In the genomic region with DNA sequence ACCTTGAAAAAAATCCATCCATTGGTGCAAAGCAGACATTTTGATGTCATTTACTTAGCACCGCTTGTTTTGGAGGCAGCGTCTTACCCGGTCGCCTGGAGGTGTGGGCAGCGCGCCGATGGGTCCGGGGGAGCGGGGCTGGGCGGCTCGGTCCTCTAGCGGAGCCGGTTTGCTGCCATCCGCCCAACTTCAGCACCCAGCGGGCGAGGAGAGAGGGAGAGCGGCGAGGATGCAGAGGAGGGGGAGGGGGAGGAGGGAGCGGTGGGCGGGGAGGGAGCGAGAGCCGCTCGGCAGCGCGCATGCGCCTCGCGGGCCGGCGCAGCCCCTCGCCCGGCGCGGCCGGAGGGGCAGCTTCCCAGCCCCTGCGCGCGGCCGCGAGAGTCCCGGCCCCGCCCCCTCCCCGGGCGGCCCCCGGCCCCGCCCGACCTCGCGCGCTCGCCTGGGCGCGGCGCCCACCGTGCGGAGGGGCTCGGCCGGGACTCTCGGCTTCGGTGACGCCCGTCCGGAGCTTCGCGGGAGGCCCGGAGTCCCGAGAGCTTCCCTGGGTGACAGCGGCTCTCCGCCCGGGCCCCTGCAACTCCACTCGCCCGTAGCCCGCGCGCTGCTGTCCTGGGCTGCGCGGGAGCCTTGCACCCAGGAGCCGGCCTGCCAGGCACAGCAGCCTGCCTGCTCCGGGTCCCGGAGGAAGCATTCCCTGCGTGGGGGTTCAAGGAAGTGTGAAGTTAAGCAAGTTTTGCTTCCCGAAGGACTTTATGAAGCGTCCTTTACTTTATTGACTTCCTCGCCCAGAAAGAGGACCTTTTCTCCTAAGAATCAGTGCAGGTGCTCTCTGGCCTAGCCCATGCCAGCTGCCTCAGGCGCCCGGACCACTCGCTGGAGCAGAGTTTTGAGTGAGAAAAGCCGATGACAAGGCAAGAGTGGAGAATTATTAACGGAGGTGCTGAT, we compare ENCODE assay signal across 1 cellular context.
TF ChIP-seq lines count a peak whose summit lies in the region.

A gene with protein sequence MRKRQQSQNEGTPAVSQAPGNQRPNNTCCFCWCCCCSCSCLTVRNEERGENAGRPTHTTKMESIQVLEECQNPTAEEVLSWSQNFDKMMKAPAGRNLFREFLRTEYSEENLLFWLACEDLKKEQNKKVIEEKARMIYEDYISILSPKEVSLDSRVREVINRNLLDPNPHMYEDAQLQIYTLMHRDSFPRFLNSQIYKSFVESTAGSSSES (minus strand): TSS at position 246 of the 945 bp plus-strand sequence. CDS start 87,264 bp downstream, outside the sequence.

TF ChIP-seq in HepG2, 621 proteins besides CTCF, POLR2A, EP300 and RAD21 (continued from another document):
- TF ChIP-seq ZNF142 (CRISPR knock-in tag; IDR thresholded peaks at IDR 0.05) (0 out of 2 replicates have a peak, but pooled peaks have one; percentile 29), HOXA5 (CRISPR knock-in tag; IDR thresholded peaks at IDR 0.05) (no peak), ATF7 (IDR thresholded peaks at IDR 0.05) (no peak), ATF7 (CRISPR knock-in tag; IDR thresholded peaks at IDR 0.05) (no peak), ZNF777 (CRISPR knock-in tag; IDR thresholded peaks at IDR 0.05) (peak; percentile 51; the same call in 1 of the 2 replicates), ZNF430 (CRISPR knock-in tag; IDR thresholded peaks at IDR 0.05) (no peak), TAF1 (CRISPR knock-in tag; IDR thresholded peaks at IDR 0.05) (no peak), TIGD3 (CRISPR knock-in tag; IDR thresholded peaks at IDR 0.05; ENCODE audit: borderline replicate concordance) (no peak), MXD3 (CRISPR knock-in tag; IDR thresholded peaks at IDR 0.05) (peak; percentile 30; the same call in 1 of the 2 replicates), NR1H2 (CRISPR knock-in tag; IDR thresholded peaks at IDR 0.05; ENCODE audit: borderline replicate concordance, low read depth) (no peak), ZSCAN25 (CRISPR knock-in tag; IDR thresholded peaks at IDR 0.05) (0 out of 2 replicates have a peak, but pooled peaks have one; percentile 37), SATB2 (CRISPR knock-in tag; IDR thresholded peaks at IDR 0.05) (no peak), ZNF317 (CRISPR knock-in tag; IDR thresholded peaks at IDR 0.05) (no peak), ZNF446 (CRISPR knock-in tag; IDR thresholded peaks at IDR 0.05) (0 out of 2 replicates have a peak, but pooled peaks have one; percentile 13), ZNF687 (CRISPR knock-in tag; IDR thresholded peaks at IDR 0.05) (peak; percentile 36), ZNF3 (CRISPR knock-in tag; IDR thresholded peaks at IDR 0.05) (no peak), SCMH1 (CRISPR knock-in tag; IDR thresholded peaks at IDR 0.05; ENCODE audit: borderline replicate concordance) (no peak), ZNF335 (CRISPR knock-in tag; IDR thresholded peaks at IDR 0.05) (no peak), ZNF678 (CRISPR knock-in tag; IDR thresholded peaks at IDR 0.05) (0 out of 2 replicates have a peak, but pooled peaks have one; percentile 21), ZNF567 (CRISPR knock-in tag; IDR thresholded peaks at IDR 0.05; ENCODE audit: borderline replicate concordance) (no peak)
- TF ChIP-seq, protein P1, sequence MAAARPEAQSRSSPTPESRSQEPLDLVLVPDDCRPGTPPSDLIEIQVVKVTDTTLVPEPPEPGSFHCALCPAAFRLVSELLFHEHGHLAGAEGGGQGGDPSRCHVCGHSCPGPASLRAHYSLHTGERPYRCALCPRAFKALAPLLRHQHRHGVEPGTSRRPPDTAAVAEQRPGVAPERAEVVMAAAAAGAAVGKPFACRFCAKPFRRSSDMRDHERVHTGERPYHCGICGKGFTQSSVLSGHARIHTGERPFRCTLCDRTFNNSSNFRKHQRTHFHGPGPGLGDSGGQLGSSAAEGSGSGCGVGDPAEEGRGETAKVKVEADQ (CRISPR knock-in tag; IDR thresholded peaks at IDR 0.05; ENCODE audit: borderline replicate concordance): 0 out of 2 replicates have a peak, but pooled peaks have one; percentile 30
- TF ChIP-seq, protein P2, sequence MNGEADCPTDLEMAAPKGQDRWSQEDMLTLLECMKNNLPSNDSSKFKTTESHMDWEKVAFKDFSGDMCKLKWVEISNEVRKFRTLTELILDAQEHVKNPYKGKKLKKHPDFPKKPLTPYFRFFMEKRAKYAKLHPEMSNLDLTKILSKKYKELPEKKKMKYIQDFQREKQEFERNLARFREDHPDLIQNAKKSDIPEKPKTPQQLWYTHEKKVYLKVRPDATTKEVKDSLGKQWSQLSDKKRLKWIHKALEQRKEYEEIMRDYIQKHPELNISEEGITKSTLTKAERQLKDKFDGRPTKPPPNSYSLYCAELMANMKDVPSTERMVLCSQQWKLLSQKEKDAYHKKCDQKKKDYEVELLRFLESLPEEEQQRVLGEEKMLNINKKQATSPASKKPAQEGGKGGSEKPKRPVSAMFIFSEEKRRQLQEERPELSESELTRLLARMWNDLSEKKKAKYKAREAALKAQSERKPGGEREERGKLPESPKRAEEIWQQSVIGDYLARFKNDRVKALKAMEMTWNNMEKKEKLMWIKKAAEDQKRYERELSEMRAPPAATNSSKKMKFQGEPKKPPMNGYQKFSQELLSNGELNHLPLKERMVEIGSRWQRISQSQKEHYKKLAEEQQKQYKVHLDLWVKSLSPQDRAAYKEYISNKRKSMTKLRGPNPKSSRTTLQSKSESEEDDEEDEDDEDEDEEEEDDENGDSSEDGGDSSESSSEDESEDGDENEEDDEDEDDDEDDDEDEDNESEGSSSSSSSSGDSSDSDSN (CRISPR knock-in tag; IDR thresholded peaks at IDR 0.05): peak; percentile 57; the same call in 1 of the 2 replicates
